In the genomic region with DNA sequence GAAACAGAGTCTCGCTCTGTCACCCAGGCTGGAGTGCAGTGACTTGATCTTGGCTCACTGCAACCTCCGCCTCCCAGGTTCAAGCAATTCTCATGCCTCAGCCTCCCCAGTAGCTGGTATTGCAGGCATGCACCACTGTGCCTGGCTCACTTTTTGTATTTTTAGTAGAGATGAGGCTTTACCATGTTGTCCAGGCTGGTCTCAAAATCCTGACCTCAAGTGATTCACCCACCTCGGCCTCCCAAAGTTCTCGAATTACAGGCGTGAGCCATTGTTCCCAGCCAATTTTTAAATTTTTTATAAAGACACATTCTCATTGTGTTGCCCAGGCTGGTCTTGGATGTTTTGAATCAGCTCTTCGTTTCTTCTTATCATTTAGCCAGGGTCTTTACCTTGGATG, we compare ENCODE assay signal across 8 cellular contexts. TPM values are rescaled to one million over a fixed set of nuclear protein-coding genes. Genes with fewer than 3 reads are reported as not detected.
DNase-seq lines count a peak whose midpoint lies in the region; ATAC-seq, FAIRE-seq and TF ChIP-seq lines count a peak whose summit lies in the region.
"Not testable (repeated sequence)": the region's sequence is repeated elsewhere in the genome, so short reads cannot be mapped to it uniquely, and the experiment has no call there.

No MANE protein-coding gene starts in this region.

- H2AFZ ChIP-seq in astrocyte (ENCODE audit: low read depth, low read length), result not testable (repeated sequence)

- H3K4me3 ChIP-seq in astrocyte (ENCODE audit: insufficient read depth, low read depth, low read length), result not testable (repeated sequence)

- not testable (repeated sequence) for H3K9me3 Mint-ChIP-seq in astrocyte (ENCODE audit: unreplicated experiment); endothelial cell (ENCODE audit: unreplicated experiment); memory B cell

- H3K4me3 Mint-ChIP-seq in astrocyte (ENCODE audit: unreplicated experiment); endothelial cell (ENCODE audit: unreplicated experiment); memory B cell: not testable (repeated sequence)

- ATAC-seq in memory B cell (ENCODE audit: low read depth), result not testable (repeated sequence)

- DNase-seq in A172 (ENCODE audit: low spot score) (peak; percentile 33), GM04503 (ENCODE audit: low read depth) (peak; percentile 59), LHCN-M2 (ENCODE audit: low read depth) (peak; percentile 90), SW480 (ENCODE audit: low spot score) (peak; percentile 30), astrocyte (ENCODE audit: low read depth) (peak; percentile 81), renal cortical epithelial cell (ENCODE audit: low read depth) (peak; percentile 68)
- DNase-seq in endothelial cell (ENCODE audit: low spot score); memory B cell (ENCODE audit: low spot score in 2 of 2): not testable (repeated sequence)

- H3K4me1 ChIP-seq in astrocyte (ENCODE audit: insufficient read depth, low read length), result peaks cover 16% of the 10 kb centered on the region

- FAIRE-seq in astrocyte (lab: Jason Lieb, UNC), result not testable (repeated sequence)

- H3K4me2 ChIP-seq in astrocyte (ENCODE audit: low read length), result peak overlapping the region; percentile 59

- not testable (repeated sequence) for H3K27me3 Mint-ChIP-seq in astrocyte (ENCODE audit: low read depth, unreplicated experiment); endothelial cell (ENCODE audit: unreplicated experiment); memory B cell

- H3K27ac Mint-ChIP-seq in astrocyte (ENCODE audit: unreplicated experiment) (peak overlapping the region; percentile 24), endothelial cell (ENCODE audit: unreplicated experiment) (peak overlapping the region; percentile 11), memory B cell (peak overlapping the region; percentile 60)

- peaks cover 30% of the 10 kb centered on the region for H3K4me1 Mint-ChIP-seq in astrocyte (ENCODE audit: low read depth, unreplicated experiment)
- H3K4me1 Mint-ChIP-seq in endothelial cell (ENCODE audit: unreplicated experiment), result peaks cover 13% of the 10 kb centered on the region
- H3K4me1 Mint-ChIP-seq in memory B cell, result peaks cover 15% of the 10 kb centered on the region

- peak overlapping the region; percentile 58 for H3K27ac ChIP-seq in astrocyte (ENCODE audit: low read depth, low read length)

- not testable (repeated sequence) for H3K9me3 ChIP-seq in astrocyte (ENCODE audit: insufficient read depth, low read depth, low read length)

- H4K20me1 ChIP-seq in astrocyte (ENCODE audit: insufficient read depth, low read length), result peaks cover 82% of the 10 kb centered on the region

- TF ChIP-seq CTCF in astrocyte (IDR thresholded peaks at IDR 0.05; ENCODE audit: insufficient read depth, low read depth, low read length); endothelial cell (IDR thresholded peaks at IDR 0.05; ENCODE audit: unreplicated experiment): not testable (repeated sequence)

- H3K9ac ChIP-seq in astrocyte (ENCODE audit: low read length), result peak overlapping the region; percentile 37

- H3K27me3 ChIP-seq in astrocyte (ENCODE audit: insufficient read depth, low read length), result not testable (repeated sequence)

- peaks cover 89% of the 10 kb centered on the region for H3K79me2 ChIP-seq in astrocyte (ENCODE audit: insufficient read depth, low read length)

- H3K36me3 ChIP-seq in astrocyte (ENCODE audit: insufficient read depth, low read length), result not testable (repeated sequence)

- not testable (repeated sequence) for H3K36me3 Mint-ChIP-seq in astrocyte (ENCODE audit: low read depth, unreplicated experiment); endothelial cell (ENCODE audit: low read depth, unreplicated experiment)
- peaks cover 14% of the 10 kb centered on the region for H3K36me3 Mint-ChIP-seq in memory B cell

RNA-seq across cellular contexts. Expression of a gene that starts 37.7 kb away (rescaled TPM):
- total RNA-seq in A172 (2014; rRNA removed; shearing (Covaris generic)), result 40.9 and 63.8 TPM in 2 replicates
- total RNA-seq in LHCN-M2 (2014; rRNA removed) (38.7 and 38.9 TPM in 2 replicates), astrocyte (73.6 and 79.0 TPM in 2 replicates), endothelial cell (ENCODE audit: unreplicated experiment) (46.8 TPM), renal cortical epithelial cell (105 and 113 TPM in 2 replicates)
- polyA plus RNA-seq in LHCN-M2 (2012), result 12.2 TPM
